ENCODE assay signal across 12 cellular contexts in genomic region chr14:57464013-57464730, GRCh38. TPM values are rescaled to one million over a fixed set of nuclear protein-coding genes. Genes with fewer than 3 reads are reported as not detected.
DNase-seq lines count a peak whose midpoint lies in the region; ATAC-seq, FAIRE-seq and TF ChIP-seq lines count a peak whose summit lies in the region.
"Had no signal": no experiment of that assay in that cellular context is flagged by ENCODE, and none has a peak within 500 bp of the region (broad histone marks: within the 10 kb centered on the region; RNA-seq: fewer than 3 reads in every experiment).

No MANE protein-coding gene starts in this region.

- TF ChIP-seq POLR2A in suprapubic skin (IDR thresholded peaks at IDR 0.05) (no peak), upper lobe of left lung (IDR thresholded peaks at IDR 0.05) (no peak)

- WGBS in suprapubic skin: 85% methylated on average over 6 of the region's 6 CpGs
- 78 to 83% methylated on average over 6 of the region's 6 CpGs for WGBS in upper lobe of left lung, 2 donors

- no peak overlapping the region for H3K27ac ChIP-seq in BLaER1 treated with 17β-estradiol and CSF1 and Interleukin-3, amounts not matched to agents 10 nM and 100 nM
- no peak overlapping the region for H3K27ac ChIP-seq in suprapubic skin
- H3K27ac ChIP-seq in upper lobe of left lung: no peak overlapping the region
- H3K27ac ChIP-seq: psoas muscle had no signal

- peaks cover 0 to 13% (median 10%) of the 10 kb centered on the region in 10 experiments; a peak in 10 of 20 replicates for H3K4me1 ChIP-seq in BLaER1 treated with 17β-estradiol and CSF1 and Interleukin-3, amounts not matched to agents 10 nM and 100 nM
- H3K4me1 ChIP-seq in suprapubic skin (no peaks in the 10 kb centered on the region), upper lobe of left lung (no peaks in the 10 kb centered on the region)
- H3K4me1 ChIP-seq: psoas muscle had no signal

- H3K4me3 ChIP-seq in BLaER1 treated with 17β-estradiol and CSF1 and Interleukin-3, amounts not matched to agents 10 nM and 100 nM: no peak overlapping the region
- H3K4me3 ChIP-seq in suprapubic skin (no peak overlapping the region), upper lobe of left lung (no peak overlapping the region)
- H3K4me3 ChIP-seq: psoas muscle had no signal

- TF ChIP-seq EP300 in suprapubic skin (IDR thresholded peaks at IDR 0.05) (no peak), upper lobe of left lung (IDR thresholded peaks at IDR 0.05) (no peak)

- TF ChIP-seq CTCF in suprapubic skin (IDR thresholded peaks at IDR 0.05) (no peak), upper lobe of left lung (IDR thresholded peaks at IDR 0.05) (no peak)

- H4K20me1 ChIP-seq in BLaER1 treated with 17β-estradiol and CSF1 and Interleukin-3, amounts not matched to agents 10 nM and 100 nM: no peaks in the 10 kb centered on the region

- peak overlapping the region in 7 of 11 experiments; percentile 32 to 60 (median 40); a peak in 12 of 22 replicates for H3K4me2 ChIP-seq in BLaER1 treated with 17β-estradiol and CSF1 and Interleukin-3, amounts not matched to agents 10 nM and 100 nM

- H3K36me3 ChIP-seq in BLaER1 treated with 17β-estradiol and CSF1 and Interleukin-3, amounts not matched to agents 10 nM and 100 nM: no peaks in the 10 kb centered on the region
- H3K36me3 ChIP-seq in suprapubic skin (no peaks in the 10 kb centered on the region), upper lobe of left lung (no peaks in the 10 kb centered on the region)

- DNase-seq in HTR-8/SVneo (ENCODE audit: insufficient read length, low spot score) (no peak), midbrain (lab: John Stamatoyannopoulos, UW) (no peak), suprapubic skin (ENCODE audit: low spot score in 2 of 2) (no peak), upper lobe of left lung (no peak)
- no peak for DNase-seq in activated CD4-positive, alpha-beta T cell treated with anti-CD3 and anti-CD28 coated beads, Interleukin-2, amount 50 U/mL, for 4 hours
- DNase-seq: activated CD4-positive, alpha-beta T cell treated with anti-CD3 and anti-CD28 coated beads for 36 hours; psoas muscle; SIG-M5 had no signal

- peak; percentile 79 for FAIRE-seq in HTR-8/SVneo (lab: Jason Lieb, UNC)
- FAIRE-seq: islet of Langerhans had no signal

- H3K9ac ChIP-seq in BLaER1 treated with 17β-estradiol and CSF1 and Interleukin-3, amounts not matched to agents 10 nM and 100 nM: no peak overlapping the region

- H3K27me3 ChIP-seq in BLaER1 treated with 17β-estradiol and CSF1 and Interleukin-3, amounts not matched to agents 10 nM and 100 nM: no peaks in the 10 kb centered on the region
- H3K27me3 ChIP-seq in suprapubic skin (no peaks in the 10 kb centered on the region), upper lobe of left lung (no peaks in the 10 kb centered on the region)

- ATAC-seq in GM19351 (IDR thresholded peaks at IDR 0.05; ENCODE audit: unreplicated experiment) (peak; percentile 63), HG02884 (IDR thresholded peaks at IDR 0.05; ENCODE audit: unreplicated experiment) (peak; percentile 52), upper lobe of left lung (ENCODE audit: low FRiP score in 2 of 2) (no peak)
- ATAC-seq: activated CD4-positive, alpha-beta T cell treated with anti-CD3 and anti-CD28 coated beads for 36 hours; psoas muscle had no signal

- no peaks in the 10 kb centered on the region for H3K9me3 ChIP-seq in BLaER1 treated with 17β-estradiol and CSF1 and Interleukin-3, amounts not matched to agents 10 nM and 100 nM (replicated peaks in 1 of 11)
- H3K9me3 ChIP-seq in suprapubic skin: no peaks in the 10 kb centered on the region
- H3K9me3 ChIP-seq in upper lobe of left lung: no peaks in the 10 kb centered on the region
- H3K9me3 ChIP-seq: psoas muscle had no signal

RNA-seq across cellular contexts. Expression of gene CCDC198, which starts 29.5 kb away (rescaled TPM):
- total RNA-seq in suprapubic skin (not detected), upper lobe of left lung (not detected)
- total RNA-seq: activated CD4-positive, alpha-beta T cell treated with anti-CD3 and anti-CD28 coated beads for 36 hours; psoas muscle had no signal

Comparison
In these comparisons a context has a peak if more than half of its experiments do, and no peak if none do; other contexts are left out.
1. ATAC-seq: peak in GM19351 (single experiment) and HG02884 (single experiment); none in upper lobe of left lung (0 of 2).